ENCODE assay signal across 8 cellular contexts in genomic region chr1:204376919-204377799, GRCh38.
DNase-seq lines count a peak whose midpoint lies in the region; ATAC-seq and TF ChIP-seq lines count a peak whose summit lies in the region.

No MANE protein-coding gene starts in this region.

- ATAC-seq in stimulated activated naive CD8-positive, alpha-beta T cell treated with anti-CD3 and anti-CD28 coated beads, Interleukin-15, Interleukin-2, amounts not matched to agents 100 U/mL and 50 U/mL, for 24 hours: no peak
- ATAC-seq in GM19467 (IDR thresholded peaks at IDR 0.05; ENCODE audit: unreplicated experiment): no peak

- H3K27ac Mint-ChIP-seq in stimulated activated naive CD8-positive, alpha-beta T cell treated with anti-CD3 and anti-CD28 coated beads, Interleukin-15, Interleukin-2, amounts not matched to agents 100 ng/mL and 50 ng/mL, for 24 hours: no peak overlapping the region

- no peak for TF ChIP-seq CTCF in brain microvascular endothelial cell (IDR thresholded peaks at IDR 0.05; ENCODE audit: low read depth, low read length, missing control alignments)

- H3K9ac ChIP-seq in duodenal mucosa (ENCODE audit: low read depth in 1 of 2, low read length in 2 of 2) (peak overlapping the region; percentile 45 to 60), mucosa of stomach (ENCODE audit: low read length) (peak overlapping the region; percentile 68)

- H3K4me3 ChIP-seq in duodenal mucosa (ENCODE audit: low read depth in 1 of 2, low read length in 2 of 2): peak overlapping the region; percentile 76
- H3K4me3 ChIP-seq in mucosa of stomach (ENCODE audit: low read length): peak overlapping the region; percentile 68
- no peak overlapping the region for H3K4me3 ChIP-seq in brain microvascular endothelial cell (ENCODE audit: low read depth, low read length)

- peaks cover 14% of the 10 kb centered on the region for H3K4me1 Mint-ChIP-seq in stimulated activated naive CD8-positive, alpha-beta T cell treated with anti-CD3 and anti-CD28 coated beads, Interleukin-15, Interleukin-2, amounts not matched to agents 100 ng/mL and 50 ng/mL, for 24 hours (ENCODE audit: low read depth)

- H3K4me1 ChIP-seq in duodenal mucosa (ENCODE audit: control insufficient read depth in 1 of 2, insufficient read depth in 2 of 2, low read length in 2 of 2) (peaks cover 26 to 28% of the 10 kb centered on the region in 2 donors), mucosa of stomach (ENCODE audit: control insufficient read depth, insufficient read depth, low read length) (peaks cover 25% of the 10 kb centered on the region)

- H3K36me3 ChIP-seq in duodenal mucosa (ENCODE audit: control insufficient read depth in 1 of 2, insufficient read depth in 2 of 2, low read length in 2 of 2) (peaks cover 0 to 3% of the 10 kb centered on the region in 2 donors), mucosa of stomach (ENCODE audit: control insufficient read depth, insufficient read depth, low read length) (no peaks in the 10 kb centered on the region), brain microvascular endothelial cell (replicated peaks) (no peaks in the 10 kb centered on the region)

- no peaks in the 10 kb centered on the region for H3K9me3 Mint-ChIP-seq in stimulated activated naive CD8-positive, alpha-beta T cell treated with anti-CD3 and anti-CD28 coated beads, Interleukin-15, Interleukin-2, amounts not matched to agents 100 ng/mL and 50 ng/mL, for 24 hours

- no peak for DNase-seq in stimulated activated naive CD8-positive, alpha-beta T cell treated with anti-CD3 and anti-CD28 coated beads, Interleukin-15, Interleukin-2, amounts not matched to agents 100 U/mL and 50 U/mL, for 24 hours
- no peak for DNase-seq in NCI-H748 (lab: John Stamatoyannopoulos, UW; ENCODE audit: unreplicated experiment)
- no peak for DNase-seq in brain microvascular endothelial cell
- DNase-seq in KBM-7: no peak

- H3K36me3 Mint-ChIP-seq in stimulated activated naive CD8-positive, alpha-beta T cell treated with anti-CD3 and anti-CD28 coated beads, Interleukin-15, Interleukin-2, amounts not matched to agents 100 ng/mL and 50 ng/mL, for 24 hours (ENCODE audit: low read depth): no peaks in the 10 kb centered on the region

- peak overlapping the region; percentile 73 for H3K4me3 Mint-ChIP-seq in stimulated activated naive CD8-positive, alpha-beta T cell treated with anti-CD3 and anti-CD28 coated beads, Interleukin-15, Interleukin-2, amounts not matched to agents 100 ng/mL and 50 ng/mL, for 24 hours

- H3K27ac ChIP-seq in duodenal mucosa (ENCODE audit: low read depth, low read length): peak overlapping the region; percentile 70
- no peak overlapping the region for H3K27ac ChIP-seq in brain microvascular endothelial cell

- in situ Hi-C loops in brain microvascular endothelial cell (cut with HindIII; ENCODE audit: low pct_ligation_motif_present, low sequenced_read_pairs) (no loop called here), KBM-7 (cut with MboI; ENCODE audit: low pct_unique_long_range_greater_than_20kb, low sequenced_read_pairs) (no loop called here)

- H3K27me3 ChIP-seq in duodenal mucosa (ENCODE audit: control insufficient read depth in 1 of 2, insufficient read depth in 2 of 2, low read length in 2 of 2) (peaks cover 9 to 10% of the 10 kb centered on the region in 2 donors), mucosa of stomach (ENCODE audit: control insufficient read depth, insufficient read depth, low read length) (peaks cover 5% of the 10 kb centered on the region), brain microvascular endothelial cell (replicated peaks) (peaks cover 63% of the 10 kb centered on the region)

- peaks cover 16% of the 10 kb centered on the region for H3K27me3 Mint-ChIP-seq in stimulated activated naive CD8-positive, alpha-beta T cell treated with anti-CD3 and anti-CD28 coated beads, Interleukin-15, Interleukin-2, amounts not matched to agents 100 ng/mL and 50 ng/mL, for 24 hours

- H3K9me3 ChIP-seq in duodenal mucosa (ENCODE audit: control insufficient read depth in 1 of 2, low read length in 2 of 2): no peaks in the 10 kb centered on the region
- H3K9me3 ChIP-seq in mucosa of stomach (ENCODE audit: control insufficient read depth, low read length): no peaks in the 10 kb centered on the region
